In genomic region chr10:72186213-72186612, GRCh38 we compare ENCODE assay signal across 1 cellular context.
TF ChIP-seq lines count a peak whose summit lies in the region.

No MANE protein-coding gene starts in this region.

TF ChIP-seq in K562, 482 proteins besides CTCF, POLR2A, EP300 and RAD21:
- TF ChIP-seq HIVEP1 (CRISPR knock-in tag; IDR thresholded peaks at IDR 0.05) (no peak), CEBPB (tag; IDR thresholded peaks at IDR 0.05) (0 out of 2 replicates have a peak, but pooled peaks have one; percentile 23), ATF3 (IDR thresholded peaks at IDR 0.05) (peak; percentile 34; the same call in 1 of the 2 replicates), ATF3 (CRISPR knock-in tag; conservative IDR thresholded peaks at IDR 0.05) (no peak), RBM34 (IDR thresholded peaks at IDR 0.05; ENCODE audit: borderline replicate concordance, insufficient read depth, low read length) (no peak), SMARCA5 (IDR thresholded peaks at IDR 0.05) (no peak), NR2C2 (CRISPR knock-in tag; IDR thresholded peaks at IDR 0.05) (no peak), NR2C2 (tag; IDR thresholded peaks at IDR 0.05) (no peak), EWSR1 (IDR thresholded peaks at IDR 0.05; ENCODE audit: borderline replicate concordance, low read depth, partially characterized antibody) (no peak), SRF (CRISPR knock-in tag; IDR thresholded peaks at IDR 0.05) (no peak), TCFL5 (CRISPR knock-in tag; conservative IDR thresholded peaks at IDR 0.05) (no peak), MEIS2 (IDR thresholded peaks at IDR 0.05; ENCODE audit: partially characterized antibody) (peak; percentile 38), ZNF449 (CRISPR knock-in tag; IDR thresholded peaks at IDR 0.05) (no peak), C11orf30 (IDR thresholded peaks at IDR 0.05; ENCODE audit: low read depth) (no peak), FOXK2 (conservative IDR thresholded peaks at IDR 0.05 in 1 of 2, IDR thresholded peaks at IDR 0.05 in 1 of 2; ENCODE audit: low read depth in 2 of 2) (no peak), CHD2 (IDR thresholded peaks at IDR 0.05; ENCODE audit: low read depth, low read length) (no peak), ZNF318 (IDR thresholded peaks at IDR 0.05; ENCODE audit: borderline replicate concordance in 1 of 2, low read depth in 1 of 2) (no peak), RUNX1 (IDR thresholded peaks at IDR 0.05; ENCODE audit: low read depth) (no peak)
